20 cellular contexts compared by ENCODE assay signal in genomic region chr4:134345249-134345648, GRCh38.
DNase-seq lines count a peak whose midpoint lies in the region; ATAC-seq and TF ChIP-seq lines count a peak whose summit lies in the region.
"Had no signal": no experiment of that assay in that cellular context is flagged by ENCODE, and none has a peak within 500 bp of the region (broad histone marks: within the 10 kb centered on the region; RNA-seq: fewer than 3 reads in every experiment).

No MANE protein-coding gene starts in this region.

- H3K9me2 ChIP-seq in PC-9 (ENCODE audit: insufficient read depth): no peaks in the 10 kb centered on the region

- no peaks in the 10 kb centered on the region for H3K27me3 ChIP-seq in foreskin keratinocyte
- no peaks in the 10 kb centered on the region for H3K27me3 ChIP-seq in PC-9 (ENCODE audit: insufficient read depth, low read depth)

- H2AFZ ChIP-seq in PC-9: no peak overlapping the region

- TF ChIP-seq RAD21 in Ishikawa (IDR thresholded peaks at IDR 0.05; ENCODE audit: low read depth): no peak

- DNase-seq in amniotic epithelial cell (ENCODE audit: low read depth) (peak; percentile 6), foreskin keratinocyte (peak; percentile 2 to 21), PC-9 (no peak)
- DNase-seq: 8988T; ACHN; AML-193; C1 segment of cervical spinal cord; Calu3; CD4-positive, alpha-beta memory T cell; COR-L47; DMS53; DMS79 treated with DMSO at 0.1 percent for 48 hours; GF-D8; GOT3; HFFc6 had no signal

- no peaks in the 10 kb centered on the region for H3K79me2 ChIP-seq in PC-9 (ENCODE audit: low read depth)

- BruUV-seq in PC-9 (replicated peaks; lab: Mats Ljungman, UMichigan): no TSS peak

- H3K4me2 ChIP-seq in PC-9: no peak overlapping the region
- H3K4me2 ChIP-seq: A549 had no signal

- TF ChIP-seq CTCF in foreskin keratinocyte (conservative IDR thresholded peaks at IDR 0.05) (no peak), PC-9 (conservative IDR thresholded peaks at IDR 0.05) (no peak)

- ATAC-seq in foreskin keratinocyte (no peak), HG03175 (IDR thresholded peaks at IDR 0.05; ENCODE audit: unreplicated experiment) (no peak), HG02852 (IDR thresholded peaks at IDR 0.05; ENCODE audit: unreplicated experiment) (no peak)
- ATAC-seq: A549 had no signal

- POLR2A ChIA-PET in PC-9 (lab: Charles Lee; ENCODE audit: unreplicated experiment): no interaction called here

- no peaks in the 10 kb centered on the region for H3K4me1 ChIP-seq in foreskin keratinocyte
- H3K4me1 ChIP-seq in PC-9 (replicated peaks; ENCODE audit: insufficient read depth): no peaks in the 10 kb centered on the region

- no peaks in the 10 kb centered on the region for H3K9me3 ChIP-seq in PC-9 (ENCODE audit: insufficient read depth, low read depth)
- H3K9me3 ChIP-seq: A549, HAP-1 had no signal

- CTCF ChIA-PET in PC-9 (lab: Charles Lee): no interaction called here

- no peak overlapping the region for H3K4me3 ChIP-seq in PC-9
- H3K4me3 ChIP-seq: A549, HAP-1 had no signal

- H4K20me1 ChIP-seq in PC-9 (ENCODE audit: insufficient read depth): no peaks in the 10 kb centered on the region

- no peaks in the 10 kb centered on the region for H3F3A ChIP-seq in PC-9 (ENCODE audit: insufficient read depth, low read depth)

- intact Hi-C loops in PC-9 (cut with micrococcal nuclease; ENCODE audit: unreplicated experiment): no loop called here

- no peak for TF ChIP-seq EP300 in Ishikawa (IDR thresholded peaks at IDR 0.05; ENCODE audit: borderline replicate concordance)

- H3K27ac ChIP-seq in foreskin keratinocyte: no peak overlapping the region
- no peak overlapping the region for H3K27ac ChIP-seq in PC-9
- H3K27ac ChIP-seq: A549 had no signal

- H3K36me3 ChIP-seq in PC-9 (ENCODE audit: low read depth): no peaks in the 10 kb centered on the region
- H3K36me3 ChIP-seq: HAP-1 had no signal

TF ChIP-seq in Ishikawa, 13 proteins besides CTCF, POLR2A, EP300 and RAD21:
- TF ChIP-seq, protein P1, sequence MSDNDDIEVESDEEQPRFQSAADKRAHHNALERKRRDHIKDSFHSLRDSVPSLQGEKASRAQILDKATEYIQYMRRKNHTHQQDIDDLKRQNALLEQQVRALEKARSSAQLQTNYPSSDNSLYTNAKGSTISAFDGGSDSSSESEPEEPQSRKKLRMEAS (IDR thresholded peaks at IDR 0.05): no peak
- TF ChIP-seq, protein P2, sequence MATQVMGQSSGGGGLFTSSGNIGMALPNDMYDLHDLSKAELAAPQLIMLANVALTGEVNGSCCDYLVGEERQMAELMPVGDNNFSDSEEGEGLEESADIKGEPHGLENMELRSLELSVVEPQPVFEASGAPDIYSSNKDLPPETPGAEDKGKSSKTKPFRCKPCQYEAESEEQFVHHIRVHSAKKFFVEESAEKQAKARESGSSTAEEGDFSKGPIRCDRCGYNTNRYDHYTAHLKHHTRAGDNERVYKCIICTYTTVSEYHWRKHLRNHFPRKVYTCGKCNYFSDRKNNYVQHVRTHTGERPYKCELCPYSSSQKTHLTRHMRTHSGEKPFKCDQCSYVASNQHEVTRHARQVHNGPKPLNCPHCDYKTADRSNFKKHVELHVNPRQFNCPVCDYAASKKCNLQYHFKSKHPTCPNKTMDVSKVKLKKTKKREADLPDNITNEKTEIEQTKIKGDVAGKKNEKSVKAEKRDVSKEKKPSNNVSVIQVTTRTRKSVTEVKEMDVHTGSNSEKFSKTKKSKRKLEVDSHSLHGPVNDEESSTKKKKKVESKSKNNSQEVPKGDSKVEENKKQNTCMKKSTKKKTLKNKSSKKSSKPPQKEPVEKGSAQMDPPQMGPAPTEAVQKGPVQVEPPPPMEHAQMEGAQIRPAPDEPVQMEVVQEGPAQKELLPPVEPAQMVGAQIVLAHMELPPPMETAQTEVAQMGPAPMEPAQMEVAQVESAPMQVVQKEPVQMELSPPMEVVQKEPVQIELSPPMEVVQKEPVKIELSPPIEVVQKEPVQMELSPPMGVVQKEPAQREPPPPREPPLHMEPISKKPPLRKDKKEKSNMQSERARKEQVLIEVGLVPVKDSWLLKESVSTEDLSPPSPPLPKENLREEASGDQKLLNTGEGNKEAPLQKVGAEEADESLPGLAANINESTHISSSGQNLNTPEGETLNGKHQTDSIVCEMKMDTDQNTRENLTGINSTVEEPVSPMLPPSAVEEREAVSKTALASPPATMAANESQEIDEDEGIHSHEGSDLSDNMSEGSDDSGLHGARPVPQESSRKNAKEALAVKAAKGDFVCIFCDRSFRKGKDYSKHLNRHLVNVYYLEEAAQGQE (IDR thresholded peaks at IDR 0.05; ENCODE audit: low read depth): peak; percentile 61
- TF ChIP-seq TAF1 (IDR thresholded peaks at IDR 0.05; ENCODE audit: low read depth): no peak

Comparison
In these comparisons a context has a peak if more than half of its experiments do, and no peak if none do; other contexts are left out.
1. DNase-seq: peak in amniotic epithelial cell (single experiment) and foreskin keratinocyte (2 of 2); none in PC-9 (0 of 2).